7 cellular contexts compared by ENCODE assay signal in the genomic region with DNA sequence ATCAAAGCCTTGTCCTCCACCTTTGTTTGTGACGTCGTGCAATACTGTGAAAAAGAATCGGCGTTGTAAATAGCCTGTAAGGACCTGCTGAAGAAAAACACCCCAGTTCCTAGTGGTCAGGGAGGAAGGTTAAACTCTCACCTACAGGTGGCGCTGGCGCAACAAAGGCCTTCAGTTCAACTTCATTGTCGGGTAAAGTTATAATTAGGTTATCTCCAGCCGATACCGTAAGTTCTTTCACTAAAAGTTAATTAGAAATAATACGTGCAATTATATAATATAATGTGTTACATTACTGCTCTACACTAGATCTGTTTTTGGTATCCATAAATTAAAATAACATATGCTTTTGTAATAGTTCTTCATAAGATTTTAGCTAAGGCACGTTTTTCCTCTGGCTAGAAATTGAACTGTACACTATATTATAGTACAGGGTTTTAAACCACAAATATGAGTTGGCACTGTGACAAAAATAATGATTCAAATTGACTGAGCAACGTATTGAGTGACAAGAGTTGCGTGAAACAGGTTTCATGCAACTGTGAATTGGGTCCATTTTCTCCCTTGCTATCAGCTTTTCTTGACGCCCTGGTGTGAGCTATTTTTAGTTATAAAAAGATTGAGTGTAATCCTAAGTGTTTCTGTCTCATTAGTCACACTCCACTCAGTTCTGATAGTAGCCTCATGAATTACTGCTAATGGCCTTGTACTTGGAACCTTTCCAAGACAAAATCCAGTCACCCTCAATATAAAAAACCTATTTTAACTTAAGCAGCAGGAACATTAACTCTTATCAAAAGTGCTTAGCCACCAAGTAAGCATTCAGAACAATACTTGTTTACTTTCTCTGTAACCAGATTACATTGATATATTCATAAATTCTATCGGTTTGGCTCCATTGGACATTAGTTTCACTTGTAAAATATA.
DNase-seq lines count a peak whose midpoint lies in the region; ATAC-seq, FAIRE-seq and TF ChIP-seq lines count a peak whose summit lies in the region.

No MANE protein-coding gene starts in this region.

- peak overlapping the region in 31 of 59 donors; percentile 1 to 42 (median 20) for H3K4me3 ChIP-seq in dorsolateral prefrontal cortex
- no peak overlapping the region for H3K4me3 ChIP-seq in lower lobe of right lung

- TF ChIP-seq CTCF in dorsolateral prefrontal cortex (IDR thresholded peaks at IDR 0.05 in 54 of 56, conservative IDR thresholded peaks at IDR 0.05 in 2 of 56; ENCODE audit: low read depth in 1 of 56, partially characterized antibody in 56 of 56) (peak; percentile 62 to 96 (median 86)), lower lobe of right lung (IDR thresholded peaks at IDR 0.05) (peak; percentile 86)

- no peaks in the 10 kb centered on the region for H3K36me3 ChIP-seq in lower lobe of right lung

- H3K27ac ChIP-seq in dorsolateral prefrontal cortex, result peak overlapping the region in 3 of 59 donors; percentile 14 to 21 (median 18)
- H3K27ac ChIP-seq in lower lobe of right lung, result no peak overlapping the region

- DNase-seq in GM18507 (ENCODE audit: extremely low spot score, insufficient read length, low read depth) (no peak), NCI-H524 treated with DMSO at 0.1 percent for 48 hours (lab: John Stamatoyannopoulos, UW) (peak; percentile 73), dorsolateral prefrontal cortex (peak; percentile 44 to 80 (median 66)), lower lobe of right lung (peak; percentile 81)
- DNase-seq in activated CD4-positive, alpha-beta T cell treated with anti-CD3 and anti-CD28 coated beads, Interleukin-2, amount 50 U/mL, for 1 hour, result peak; percentile 72
- peak; percentile 19 for DNase-seq in stimulated activated CD8-positive, alpha-beta memory T cell treated with anti-CD3 and anti-CD28 coated beads, Interleukin-12 subunit alpha, Interleukin-12 subunit beta, amount 100 ng/mL, for 4 hours (ENCODE audit: low read depth)

- H3K9me3 ChIP-seq in lower lobe of right lung, result no peaks in the 10 kb centered on the region

- FAIRE-seq in GM18507 (lab: Jason Lieb, UNC), result peak; percentile 87

- intact Hi-C loops in dorsolateral prefrontal cortex (cut with DNase I) (loop anchor here (2.0 to 5.0 kb wide), 3 partner anchors 84 to 183 kb away; partner anchors contain the start of genes ACOT13 (in 2 of the 2) and TDP2 (in 2 of the 2)), lower lobe of right lung (cut with DNase I) (loop anchor here (5.0 to 10.0 kb wide), 2 partner anchors 114 to 181 kb away; no protein-coding TSS in a partner anchor)

- ATAC-seq in HG03442 (IDR thresholded peaks at IDR 0.05; ENCODE audit: unreplicated experiment) (peak; percentile 74), lower lobe of right lung (peak; percentile 84 to 88)

- no peaks in the 10 kb centered on the region for H3K27me3 ChIP-seq in dorsolateral prefrontal cortex
- no peaks in the 10 kb centered on the region for H3K27me3 ChIP-seq in lower lobe of right lung (ENCODE audit: low read depth)

- peaks cover 11% of the 10 kb centered on the region for H3K4me1 ChIP-seq in lower lobe of right lung
